Comparison of ENCODE assay signal across 20 cellular contexts in the genomic region with DNA sequence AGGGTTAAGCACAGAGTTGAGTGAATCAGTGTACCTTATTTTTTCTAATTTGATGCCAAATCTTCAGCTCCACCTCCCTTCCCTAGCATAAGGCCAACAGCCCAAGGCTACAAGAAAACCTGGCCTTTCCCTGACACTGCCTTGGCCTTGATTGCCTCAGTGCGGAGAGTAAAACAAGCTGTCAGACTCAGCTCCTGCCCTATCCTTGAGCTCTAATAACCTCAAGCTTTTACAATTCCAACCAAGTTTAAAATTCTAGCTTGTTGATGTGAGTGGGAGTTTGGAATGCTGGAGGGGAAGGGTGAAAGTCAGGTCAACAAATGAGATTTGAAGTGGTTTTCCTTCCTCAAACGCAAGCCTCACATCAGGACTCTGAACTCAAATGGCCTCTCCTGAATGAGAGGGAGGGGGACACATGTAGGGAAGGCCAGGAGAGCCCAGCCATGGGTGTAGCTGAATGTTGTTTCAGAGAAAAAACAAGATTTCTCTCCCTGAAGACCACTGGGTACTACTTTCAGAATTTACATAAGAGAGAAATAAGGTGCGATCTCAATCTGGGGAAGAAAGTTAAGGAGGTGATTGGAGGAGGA.
DNase-seq lines count a peak whose midpoint lies in the region; ATAC-seq and TF ChIP-seq lines count a peak whose summit lies in the region.
"Had no signal": no experiment of that assay in that cellular context is flagged by ENCODE, and none has a peak within 500 bp of the region (broad histone marks: within the 10 kb centered on the region; RNA-seq: fewer than 3 reads in every experiment).

No MANE protein-coding gene starts in this region.

- no peaks in the 10 kb centered on the region for H3K36me3 ChIP-seq in tibial artery
- H3K36me3 ChIP-seq: SJSA1 had no signal

- no peak overlapping the region for H3K27ac ChIP-seq in tibial artery
- H3K27ac ChIP-seq: SJSA1 had no signal

- POLR2A ChIA-PET in MCF 10A (lab: Yijun Ruan, JAX), result interaction anchor here (0.7 kb wide), 1 partner anchor 1008 kb away, joined by 3 read pairs; no protein-coding TSS in a partner anchor

- no peak overlapping the region for H3K27ac Mint-ChIP-seq in MCF 10A (ENCODE audit: low read depth, unreplicated experiment)
- no peak overlapping the region for H3K27ac Mint-ChIP-seq in stimulated activated memory B cell treated with anti-CD40 and anti-IgM and Interleukin-4, amounts not matched to agents 10 μg/mL and 1 μg/mL and 100 μg/mL, for 72 hours
- H3K27ac Mint-ChIP-seq: activated naive CD8-positive, alpha-beta T cell treated with anti-CD3 and anti-CD28 coated beads, Interleukin-2, amount 10 ng/mL, durations not matched to agents 7 days and 5 days; activated T-helper 1 cell treated with anti-CD3 and anti-CD28 coated beads, Interleukin-12 subunit alpha, Interleukin-12 subunit beta, Interleukin-2, Interleukin-4 antibody, amounts not matched to agents 30 ng/mL and 10 ng/mL and 1 ng/mL, durations not matched to agents 14 hours and 24 hours and 36 hours; CD8-positive, alpha-beta memory T cell; natural killer cell; stimulated activated naive B cell treated with anti-CD40 and anti-IgM and Interleukin-4, amounts not matched to agents 10 μg/mL and 1 μg/mL and 100 μg/mL, for 72 hours; T-helper 2 cell treated with Interferon-gamma antibody and Interleukin-4, amounts not matched to agents 5 μg/mL and 100 μg/mL, for 36 hours had no signal

- H3K9me3 Mint-ChIP-seq in MCF 10A (ENCODE audit: unreplicated experiment), result no peaks in the 10 kb centered on the region
- no peaks in the 10 kb centered on the region for H3K9me3 Mint-ChIP-seq in stimulated activated memory B cell treated with anti-CD40 and anti-IgM and Interleukin-4, amounts not matched to agents 10 μg/mL and 1 μg/mL and 100 μg/mL, for 72 hours
- H3K9me3 Mint-ChIP-seq: activated naive CD8-positive, alpha-beta T cell treated with anti-CD3 and anti-CD28 coated beads, Interleukin-2, amount 10 ng/mL, durations not matched to agents 7 days and 5 days; activated T-helper 1 cell treated with anti-CD3 and anti-CD28 coated beads, Interleukin-12 subunit alpha, Interleukin-12 subunit beta, Interleukin-2, Interleukin-4 antibody, amounts not matched to agents 30 ng/mL and 10 ng/mL and 1 ng/mL, durations not matched to agents 14 hours and 24 hours and 36 hours; natural killer cell; stimulated activated naive B cell treated with anti-CD40 and anti-IgM and Interleukin-4, amounts not matched to agents 10 μg/mL and 1 μg/mL and 100 μg/mL, for 72 hours; T-helper 2 cell treated with Interferon-gamma antibody and Interleukin-4, amounts not matched to agents 5 μg/mL and 100 μg/mL, for 36 hours had no signal

- no peak overlapping the region for H3K4me3 Mint-ChIP-seq in MCF 10A (ENCODE audit: unreplicated experiment)
- no peak overlapping the region for H3K4me3 Mint-ChIP-seq in stimulated activated memory B cell treated with anti-CD40 and anti-IgM and Interleukin-4, amounts not matched to agents 10 μg/mL and 1 μg/mL and 100 μg/mL, for 72 hours
- H3K4me3 Mint-ChIP-seq: activated naive CD8-positive, alpha-beta T cell treated with anti-CD3 and anti-CD28 coated beads, Interleukin-2, amount 10 ng/mL, durations not matched to agents 7 days and 5 days; activated T-helper 1 cell treated with anti-CD3 and anti-CD28 coated beads, Interleukin-12 subunit alpha, Interleukin-12 subunit beta, Interleukin-2, Interleukin-4 antibody, amounts not matched to agents 30 ng/mL and 10 ng/mL and 1 ng/mL, durations not matched to agents 14 hours and 24 hours and 36 hours; CD8-positive, alpha-beta memory T cell; natural killer cell; stimulated activated naive B cell treated with anti-CD40 and anti-IgM and Interleukin-4, amounts not matched to agents 10 μg/mL and 1 μg/mL and 100 μg/mL, for 72 hours; T-helper 2 cell treated with Interferon-gamma antibody and Interleukin-4, amounts not matched to agents 5 μg/mL and 100 μg/mL, for 36 hours had no signal

- ATAC-seq in left ventricle myocardium superior (peak; percentile 58), sciatic nerve (peak; percentile 91)
- ATAC-seq in stimulated activated memory B cell treated with anti-CD40 and anti-IgM and Interleukin-4, amounts not matched to agents 10 μg/mL and 1 μg/mL and 100 μg/mL, for 72 hours, result no peak
- ATAC-seq: activated CD4-positive, CD25-positive, alpha-beta regulatory T cell treated with anti-CD3 and anti-CD28 coated beads, Interleukin-2, amount 50 U/mL, for 24 hours; natural killer cell; stimulated activated naive B cell treated with anti-CD40 and anti-IgM and Interleukin-4, amounts not matched to agents 10 μg/mL and 1 μg/mL and 100 μg/mL, for 72 hours had no signal

- H3K27me3 ChIP-seq in tibial artery, result no peaks in the 10 kb centered on the region
- H3K27me3 ChIP-seq: SJSA1 had no signal

- H3K9me3 ChIP-seq in tibial artery, result no peaks in the 10 kb centered on the region
- H3K9me3 ChIP-seq: SJSA1 had no signal

- H3K27me3 Mint-ChIP-seq in MCF 10A (ENCODE audit: insufficient read depth, unreplicated experiment), result no peaks in the 10 kb centered on the region
- H3K27me3 Mint-ChIP-seq in stimulated activated memory B cell treated with anti-CD40 and anti-IgM and Interleukin-4, amounts not matched to agents 10 μg/mL and 1 μg/mL and 100 μg/mL, for 72 hours, result no peaks in the 10 kb centered on the region

- peaks cover 0 to 4% (median 0%) of the 10 kb centered on the region in 4 donors for H3K4me1 ChIP-seq in tibial artery
- H3K4me1 ChIP-seq: SJSA1 had no signal

- no peaks in the 10 kb centered on the region for H3K36me3 Mint-ChIP-seq in MCF 10A (ENCODE audit: insufficient read depth, unreplicated experiment)
- H3K36me3 Mint-ChIP-seq in stimulated activated memory B cell treated with anti-CD40 and anti-IgM and Interleukin-4, amounts not matched to agents 10 μg/mL and 1 μg/mL and 100 μg/mL, for 72 hours, result no peaks in the 10 kb centered on the region
- H3K36me3 Mint-ChIP-seq: activated naive CD8-positive, alpha-beta T cell treated with anti-CD3 and anti-CD28 coated beads, Interleukin-2, amount 10 ng/mL, durations not matched to agents 7 days and 5 days; CD8-positive, alpha-beta memory T cell; natural killer cell; stimulated activated naive B cell treated with anti-CD40 and anti-IgM and Interleukin-4, amounts not matched to agents 10 μg/mL and 1 μg/mL and 100 μg/mL, for 72 hours had no signal

- intact Hi-C loops in MCF 10A (cut with micrococcal nuclease) (no loop called here), left ventricle myocardium superior (cut with micrococcal nuclease) (no loop called here), sciatic nerve (cut with DNase I) (no loop called here), tibial artery (cut with DNase I; ENCODE audit: low total_unique reads) (no loop called here)

- BruUV-seq in MCF 10A (replicated peaks; lab: Mats Ljungman, UMichigan), result no TSS peak

- CTCF ChIA-PET in MCF 10A (lab: Yijun Ruan, JAX), result interaction anchor here (0.6 to 0.7 kb wide), 3 partner anchors 15 to 297 kb away, joined by 3 to 6 read pairs (median 4); no protein-coding TSS in a partner anchor

- TF ChIP-seq CTCF in MCF 10A (IDR thresholded peaks at IDR 0.05; ENCODE audit: unreplicated experiment), result no peak
- no peak for TF ChIP-seq CTCF in tibial artery (IDR thresholded peaks at IDR 0.05)

- no peak overlapping the region for H3K4me3 ChIP-seq in tibial artery
- H3K4me3 ChIP-seq: SJSA1 had no signal

- no peaks in the 10 kb centered on the region for H3K4me1 Mint-ChIP-seq in MCF 10A (ENCODE audit: insufficient read depth, unreplicated experiment)
- H3K4me1 Mint-ChIP-seq in stimulated activated memory B cell treated with anti-CD40 and anti-IgM and Interleukin-4, amounts not matched to agents 10 μg/mL and 1 μg/mL and 100 μg/mL, for 72 hours, result no peaks in the 10 kb centered on the region
- H3K4me1 Mint-ChIP-seq: activated naive CD8-positive, alpha-beta T cell treated with anti-CD3 and anti-CD28 coated beads, Interleukin-2, amount 10 ng/mL, durations not matched to agents 7 days and 5 days; CD8-positive, alpha-beta memory T cell; natural killer cell; stimulated activated naive B cell treated with anti-CD40 and anti-IgM and Interleukin-4, amounts not matched to agents 10 μg/mL and 1 μg/mL and 100 μg/mL, for 72 hours had no signal

- DNase-seq in NCI-H226, result peak; percentile 49
- DNase-seq in MCF 10A (ENCODE audit: unreplicated experiment), result peak; percentile 13
- no peak for DNase-seq in left ventricle myocardium superior
- no peak for DNase-seq in sciatic nerve (ENCODE audit: low spot score)
- no peak for DNase-seq in NCI-H345 (lab: John Stamatoyannopoulos, UW)
- DNase-seq in tibial artery, result no peak
- DNase-seq in stimulated activated CD4-positive, alpha-beta T cell treated with anti-CD3 and anti-CD28 coated beads, Interleukin-4, amount 100 ng/mL, for 1 hour, result no peak
- DNase-seq: activated naive CD8-positive, alpha-beta T cell treated with anti-CD3 and anti-CD28 coated beads, Interleukin-2, amount 10 ng/mL, durations not matched to agents 7 days and 5 days; CD8-positive, alpha-beta memory T cell; DMS53; effector memory CD4-positive, alpha-beta T cell; natural killer cell; NCI-H1694 treated with DMSO at 0.1 percent for 48 hours; stimulated activated CD4-positive, alpha-beta T cell treated with anti-CD3 and anti-CD28 coated beads, Interleukin-15, amount 100 ng/mL, for 24 hours; stimulated activated naive B cell treated with anti-CD40 and anti-IgM and Interleukin-4, amounts not matched to agents 10 μg/mL and 1 μg/mL and 100 μg/mL, for 72 hours had no signal

Comparison
In these comparisons a context has a peak if more than half of its experiments do, and no peak if none do; other contexts are left out.
1. DNase-seq: peak in NCI-H226 (single experiment) and MCF 10A (single experiment); none in left ventricle myocardium superior (single experiment), sciatic nerve (single experiment), NCI-H345 (single experiment), tibial artery (0 of 2) and stimulated activated CD4-positive, alpha-beta T cell treated with anti-CD3 and anti-CD28 coated beads, Interleukin-4, amount 100 ng/mL, for 1 hour (single experiment).